ENCODE assay signal across 27 cellular contexts in the genomic region with DNA sequence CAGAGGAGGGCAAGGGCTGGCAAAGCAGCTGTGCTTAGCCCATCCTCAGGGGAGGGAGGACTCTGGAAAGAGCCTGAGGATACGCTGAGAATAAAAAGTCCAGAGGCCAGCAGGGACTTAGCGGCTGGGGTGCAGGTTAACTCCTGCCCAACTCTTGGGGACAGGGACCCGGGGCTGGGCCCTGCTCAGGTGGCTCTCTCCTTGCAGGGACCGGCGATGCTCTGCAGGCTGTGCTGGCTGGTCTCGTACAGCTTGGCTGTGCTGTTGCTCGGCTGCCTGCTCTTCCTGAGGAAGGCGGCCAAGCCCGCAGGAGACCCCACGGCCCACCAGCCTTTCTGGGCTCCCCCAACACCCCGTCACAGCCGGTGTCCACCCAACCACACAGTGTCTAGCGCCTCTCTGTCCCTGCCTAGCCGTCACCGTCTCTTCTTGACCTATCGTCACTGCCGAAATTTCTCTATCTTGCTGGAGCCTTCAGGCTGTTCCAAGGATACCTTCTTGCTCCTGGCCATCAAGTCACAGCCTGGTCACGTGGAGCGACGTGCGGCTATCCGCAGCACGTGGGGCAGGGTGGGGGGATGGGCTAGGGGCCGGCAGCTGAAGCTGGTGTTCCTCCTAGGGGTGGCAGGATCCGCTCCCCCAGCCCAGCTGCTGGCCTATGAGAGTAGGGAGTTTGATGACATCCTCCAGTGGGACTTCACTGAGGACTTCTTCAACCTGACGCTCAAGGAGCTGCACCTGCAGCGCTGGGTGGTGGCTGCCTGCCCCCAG. TPM values are rescaled to one million over a fixed set of nuclear protein-coding genes. Genes with fewer than 3 reads are reported as not detected.
DNase-seq lines count a peak whose midpoint lies in the region; ATAC-seq, FAIRE-seq and TF ChIP-seq lines count a peak whose summit lies in the region.
"Had no signal": no experiment of that assay in that cellular context is flagged by ENCODE, and none has a peak within 500 bp of the region (broad histone marks: within the 10 kb centered on the region; RNA-seq: fewer than 3 reads in every experiment).

No MANE protein-coding gene starts in this region.

- POLR2A ChIA-PET in H1 (lab: Charles Lee; ENCODE audit: partially characterized antibody), result interaction anchor here (0.6 to 17.6 kb wide), 5 partner anchors 9 to 68 kb away, joined by 3 to 230 read pairs (median 6); partner anchors contain the start of gene DIABLO

- TF ChIP-seq POLR2A in H1 (IDR thresholded peaks at IDR 0.05; ENCODE audit: control extremely low read depth in 1 of 2, low read depth in 2 of 2, low read length in 2 of 2), result no peak

- in situ Hi-C loops in GM13976 (cut with MboI; ENCODE audit: low sequenced_read_pairs, unreplicated experiment), result no loop called here

- H2BK20ac ChIP-seq in H1 (ENCODE audit: low read length), result no peak overlapping the region

- DNase-seq in NCI-H2107 (lab: John Stamatoyannopoulos, UW), result peak; percentile 13
- DNase-seq in NCI-H2107 treated with DMSO at 0.1 percent for 48 hours (lab: John Stamatoyannopoulos, UW; ENCODE audit: unreplicated experiment), result no peak
- peak; percentile 22 for DNase-seq in GM13976 (ENCODE audit: low spot score)
- DNase-seq in H1 (ENCODE audit: low read depth in 1 of 2, low spot score in 2 of 2), result no peak
- DNase-seq in neuronal stem cell (ENCODE audit: low spot score), result no peak
- DNase-seq in H4 (ENCODE audit: low spot score), result no peak
- no peak for DNase-seq in NAMALWA (ENCODE audit: low spot score)
- DNase-seq: activated CD4-positive, alpha-beta T cell treated with anti-CD3 and anti-CD28 coated beads for 48 hours; activated CD8-positive, alpha-beta memory T cell treated with anti-CD3 and anti-CD28 coated beads, Interleukin-2, amount 50 U/mL, for 4 hours; activated gamma-delta T cell treated with Interleukin-2 at 50 U/mL for 16 hours; DMS79; effector memory CD4-positive, alpha-beta T cell; glutamatergic neuron; immature natural killer cell; naive B cell; NCI-H1436; NK-92 treated with Interleukin-12 subunit alpha and Interleukin-12 subunit beta, amount 100 ng/mL, for 24 hours; stimulated activated CD4-positive, alpha-beta T cell treated with anti-CD3 and anti-CD28 coated beads, Interleukin-12 subunit alpha, Interleukin-12 subunit beta, amount 100 ng/mL, for 4 hours had no signal

- ATAC-seq in HG03565 (IDR thresholded peaks at IDR 0.05; ENCODE audit: unreplicated experiment), result no peak

- H2AK5ac ChIP-seq in H1 (ENCODE audit: low read depth, low read length) (no peak overlapping the region), neuronal stem cell (ENCODE audit: low read depth, low read length) (peak overlapping the region; percentile 70)

- no peaks in the 10 kb centered on the region for H3K9me3 ChIP-seq in H1 (ENCODE audit: insufficient read depth in 2 of 2, low read depth in 1 of 2, low read length in 1 of 2)
- H3K9me3 ChIP-seq in neuronal stem cell (replicated peaks in 1 of 2; ENCODE audit: control insufficient read depth in 2 of 2, insufficient read depth in 1 of 2, low read depth in 1 of 2, low read length in 2 of 2), result no peaks in the 10 kb centered on the region
- H3K9me3 ChIP-seq: BLaER1, thoracic aorta had no signal

- no peak overlapping the region for H3K4me3 ChIP-seq in H1 (ENCODE audit: extremely low read depth in 1 of 4, insufficient read depth in 2 of 4, low read depth in 3 of 4, low read length in 4 of 4)
- no peak overlapping the region for H3K4me3 ChIP-seq in neuronal stem cell (ENCODE audit: low read length in 2 of 2)
- H3K4me3 ChIP-seq: BLaER1, thoracic aorta had no signal

- H4K20me1 ChIP-seq in H1 (replicated peaks in 1 of 2; ENCODE audit: control insufficient read depth in 1 of 2, insufficient read depth in 2 of 2, low read length in 2 of 2), result peaks cover 12 to 19% of the 10 kb centered on the region in 2 experiments

- H3K27ac ChIP-seq in H1 (ENCODE audit: low read depth, low read length), result no peak overlapping the region
- H3K27ac ChIP-seq in neuronal stem cell (replicated peaks; ENCODE audit: low read length), result no peak overlapping the region
- H3K27ac ChIP-seq: BLaER1, thoracic aorta had no signal

- no peaks in the 10 kb centered on the region for H3K79me2 ChIP-seq in H1 (ENCODE audit: control insufficient read depth in 1 of 2, insufficient read depth in 2 of 2, low read length in 2 of 2)

- H3K23ac ChIP-seq in H1 (ENCODE audit: insufficient read length) (no peak overlapping the region), neuronal stem cell (ENCODE audit: low read depth, low read length, poor library complexity) (peak overlapping the region; percentile 91)

- H2BK12ac ChIP-seq in H1 (ENCODE audit: low read depth, low read length) (no peak overlapping the region), neuronal stem cell (ENCODE audit: low read length) (no peak overlapping the region)

- H3K23me2 ChIP-seq in H1 (ENCODE audit: low read depth, low read length), result peaks cover 9% of the 10 kb centered on the region; the same call in 1 of the 2 replicates

- no peak overlapping the region; a peak in 1 of 4 replicates for H3K4me2 ChIP-seq in H1 (ENCODE audit: insufficient read depth in 1 of 2, low read depth in 2 of 2, low read length in 2 of 2)
- no peak overlapping the region for H3K4me2 ChIP-seq in neuronal stem cell (ENCODE audit: insufficient read depth, low read length, poor library complexity, severe bottlenecking)
- H3K4me2 ChIP-seq: BLaER1 had no signal

- no peak overlapping the region for H2BK5ac ChIP-seq in H1 (ENCODE audit: low read depth, low read length)
- peak overlapping the region; percentile 39 for H2BK5ac ChIP-seq in neuronal stem cell (ENCODE audit: low read length)

- TF ChIP-seq CTCF in GM13976 (IDR thresholded peaks at IDR 0.05; ENCODE audit: borderline replicate concordance, control extremely low read depth, extremely low read depth, insufficient read depth, missing control alignments), result no peak
- no peak for TF ChIP-seq CTCF in H1 (IDR thresholded peaks at IDR 0.05; ENCODE audit: control extremely low read depth in 1 of 3, insufficient read depth in 1 of 3, low read depth in 1 of 3, low read length in 3 of 3)

- peaks cover 0 to 10% (median 3%) of the 10 kb centered on the region in 4 experiments; a peak in 5 of 7 replicates for H3K4me1 ChIP-seq in H1 (replicated peaks in 1 of 4; ENCODE audit: control insufficient read depth in 3 of 4, insufficient read depth in 4 of 4, low read length in 3 of 4)
- H3K4me1 ChIP-seq in neuronal stem cell (ENCODE audit: control insufficient read depth in 2 of 2, insufficient read depth in 1 of 2, low read depth in 1 of 2, low read length in 2 of 2), result peaks cover 0 to 5% of the 10 kb centered on the region in 2 donors

- H4K8ac ChIP-seq in H1 (ENCODE audit: extremely low read depth, insufficient read depth, low read length) (no peak overlapping the region), neuronal stem cell (ENCODE audit: low read depth, low read length) (no peak overlapping the region)

- H3K56ac ChIP-seq in H1 (replicated peaks; ENCODE audit: insufficient read length, low read depth, low read length), result no peak overlapping the region

- H2AFZ ChIP-seq in H1 (ENCODE audit: low read length) (no peak overlapping the region), neuronal stem cell (ENCODE audit: low read length) (no peak overlapping the region)

- H4K5ac ChIP-seq in H1 (ENCODE audit: insufficient read length, low read depth, low read length), result no peak overlapping the region

- H3K4ac ChIP-seq in H1 (replicated peaks; ENCODE audit: insufficient read length, low read depth, low read length), result no peak overlapping the region
- H3K4ac ChIP-seq in neuronal stem cell (ENCODE audit: low read length), result no peak overlapping the region

- H2BK120ac ChIP-seq in H1 (replicated peaks; ENCODE audit: low read depth, low read length) (no peak overlapping the region), neuronal stem cell (ENCODE audit: low read depth, low read length) (no peak overlapping the region)

- H3K14ac ChIP-seq in H1 (ENCODE audit: insufficient read length), result no peak overlapping the region
- H3K14ac ChIP-seq in neuronal stem cell (ENCODE audit: low read length), result no peak overlapping the region

- no peak for TF ChIP-seq RAD21 in H1 (IDR thresholded peaks at IDR 0.05 in 1 of 2, conservative IDR thresholded peaks at IDR 0.05 in 1 of 2; ENCODE audit: low read depth in 2 of 2, low read length in 2 of 2)

- H3K18ac ChIP-seq in H1 (ENCODE audit: extremely low read depth, low read length), result no peak overlapping the region
- H3K18ac ChIP-seq in neuronal stem cell (ENCODE audit: low read length), result peak overlapping the region; percentile 64

- CTCF ChIA-PET in H1 (lab: Charles Lee; ENCODE audit: partially characterized antibody), result interaction anchor here (1.1 to 4.1 kb wide), 3 partner anchors 10 to 68 kb away, joined by 6 to 21 read pairs (median 15); no protein-coding TSS in a partner anchor

- WGBS in H1 (ENCODE audit: extremely low coverage in 1 of 2, insufficient coverage in 1 of 2, insufficient read length in 1 of 2, insufficient replicate concordance in 2 of 2, low coverage in 1 of 2, low lambda C conversion rate in 2 of 2, missing lambda C conversion rate in 1 of 2), 2 experiments, result 85% methylated on average over 26 of the region's 27 CpGs; no CpG with 5 or more reads in 1 of the 2 experiments
- WGBS in neuronal stem cell (ENCODE audit: extremely low coverage in 2 of 2, insufficient read length in 2 of 2, insufficient replicate concordance in 1 of 2), 2 donors, result no CpG with 5 or more reads among the region's 27 CpGs

- H3K9ac ChIP-seq in H1 (replicated peaks in 1 of 4; ENCODE audit: extremely low read depth in 1 of 4, low read depth in 3 of 4, low read length in 3 of 4), result no peak overlapping the region
- H3K9ac ChIP-seq in neuronal stem cell (ENCODE audit: low read depth, low read length, poor library complexity), result peak overlapping the region; percentile 60
- H3K9ac ChIP-seq: BLaER1 had no signal

- H3K36me3 ChIP-seq in H1 (ENCODE audit: control insufficient read depth in 2 of 4, insufficient read depth in 4 of 4, low read length in 3 of 4) (peaks cover 10 to 42% (median 25%) of the 10 kb centered on the region in 4 experiments), neuronal stem cell (replicated peaks in 1 of 2; ENCODE audit: control insufficient read depth in 2 of 2, insufficient read depth in 2 of 2, low read length in 2 of 2) (peaks cover 29 to 48% of the 10 kb centered on the region in 2 donors)

- H4K91ac ChIP-seq in H1 (replicated peaks; ENCODE audit: insufficient read length, low read length), result no peak overlapping the region
- no peak overlapping the region for H4K91ac ChIP-seq in neuronal stem cell (ENCODE audit: low read depth, low read length, poor library complexity)

- H3K27me3 ChIP-seq in H1 (replicated peaks in 1 of 4; ENCODE audit: control insufficient read depth in 3 of 4, extremely low read depth in 1 of 4, insufficient read depth in 3 of 4, low read length in 3 of 4) (peaks cover 9 to 44% (median 27%) of the 10 kb centered on the region in 4 experiments; a peak in 6 of 7 replicates), neuronal stem cell (ENCODE audit: control insufficient read depth in 3 of 3, insufficient read depth in 3 of 3, low read depth in 1 of 3, low read length in 3 of 3) (peaks cover 5 to 40% (median 32%) of the 10 kb centered on the region in 3 experiments)

- TF ChIP-seq EP300 in H1 (IDR thresholded peaks at IDR 0.05; ENCODE audit: borderline replicate concordance in 1 of 2, low read depth in 2 of 2, low read length in 2 of 2), result no peak

- H2BK15ac ChIP-seq in H1 (ENCODE audit: low read length) (no peak overlapping the region), neuronal stem cell (ENCODE audit: low read length) (peak overlapping the region; percentile 24)

- no peaks in the 10 kb centered on the region for H3K79me1 ChIP-seq in H1 (ENCODE audit: low read depth, low read length)
- H3K79me1 ChIP-seq in neuronal stem cell (ENCODE audit: low read depth, low read length), result no peaks in the 10 kb centered on the region

- no peak for FAIRE-seq in H1 (lab: Jason Lieb, UNC)
- FAIRE-seq: HTR-8/SVneo, TTC549 had no signal

RNA-seq across cellular contexts. Expression of gene B3GNT4, which starts 2.8 kb away (rescaled TPM):
- total RNA-seq in H1 (2021; fragmentation: NEBNext Ultra II Directional; extraction: Animal tissue kit (Norgen Biotek cat#: 25700)), result 1.4 and 1.9 TPM in 2 replicates
- polyA plus RNA-seq in H1 (2011; rRNA removed), result 1.1 and 2.1 TPM in 2 replicates
- 1.8 TPM for polyA plus RNA-seq in H1 (2011; cell fraction: cytosol; rRNA removed)
- polyA plus RNA-seq in H1 (2011; cell fraction: nucleus; rRNA removed), result 2.6 TPM
- 1.6 to 1.9 TPM (median 1.6 TPM) in 4 replicates for polyA plus RNA-seq in H1 (2012, experiment 1 of 2)
- polyA plus RNA-seq in H1 (2012, experiment 2 of 2), result 1.1 TPM
- 3.1 TPM for polyA plus RNA-seq in H1 (2013, experiment 1 of 2)
- polyA plus RNA-seq in H1 (2013, experiment 2 of 2), result 2.1 TPM
- polyA minus RNA-seq in H1 (2011; rRNA and poly(A)+ RNA removed), result 5.0 and 5.2 TPM in 2 replicates
- polyA minus RNA-seq in H1 (2011; cell fraction: cytosol; rRNA and poly(A)+ RNA removed), result 1.6 TPM
- 3.3 TPM for polyA minus RNA-seq in H1 (2011; cell fraction: nucleus; rRNA and poly(A)+ RNA removed)
- 0.39 TPM for polyA plus RNA-seq in neuronal stem cell (2013, experiment 1 of 2)
- polyA plus RNA-seq in neuronal stem cell (2013, experiment 2 of 2), result 0.86 TPM
- 0.29 TPM in 1 of 2 replicates, not detected in the other for total RNA-seq in H4 (2014; rRNA removed; shearing (Covaris generic))

RNA-seq across cellular contexts. Expression of gene DIABLO, which starts 19.6 kb away (rescaled TPM):
- 68.3 and 71.5 TPM in 2 replicates for total RNA-seq in H1 (2021; fragmentation: NEBNext Ultra II Directional; extraction: Animal tissue kit (Norgen Biotek cat#: 25700))
- polyA plus RNA-seq in H1 (2011; rRNA removed), result 65.2 and 68.8 TPM in 2 replicates
- polyA plus RNA-seq in H1 (2011; cell fraction: cytosol; rRNA removed), result 51.0 TPM
- polyA plus RNA-seq in H1 (2011; cell fraction: nucleus; rRNA removed), result 52.2 TPM
- polyA plus RNA-seq in H1 (2012, experiment 1 of 2), result 51.1 to 70.5 TPM (median 60.3 TPM) in 4 replicates
- 41.6 TPM for polyA plus RNA-seq in H1 (2012, experiment 2 of 2)
- 48.9 TPM for polyA plus RNA-seq in H1 (2013, experiment 1 of 2)
- polyA plus RNA-seq in H1 (2013, experiment 2 of 2), result 52.7 TPM
- polyA minus RNA-seq in H1 (2011; rRNA and poly(A)+ RNA removed), result 45.9 and 55.6 TPM in 2 replicates
- polyA minus RNA-seq in H1 (2011; cell fraction: cytosol; rRNA and poly(A)+ RNA removed), result 21.9 TPM
- polyA minus RNA-seq in H1 (2011; cell fraction: nucleus; rRNA and poly(A)+ RNA removed), result 40.2 TPM
- polyA plus RNA-seq in neuronal stem cell (2013, experiment 1 of 2), result 84.5 TPM
- polyA plus RNA-seq in neuronal stem cell (2013, experiment 2 of 2), result 84.3 TPM
- 116 and 118 TPM in 2 replicates for total RNA-seq in H4 (2014; rRNA removed; shearing (Covaris generic))

RNA-seq across cellular contexts. Expression of gene LRRC43, which starts 23.4 kb away (rescaled TPM):
- 0.15 and 0.35 TPM in 2 replicates for total RNA-seq in H1 (2021; fragmentation: NEBNext Ultra II Directional; extraction: Animal tissue kit (Norgen Biotek cat#: 25700))
- polyA plus RNA-seq in H1 (2011; rRNA removed), result 0.39 and 0.44 TPM in 2 replicates
- polyA plus RNA-seq in H1 (2011; cell fraction: cytosol; rRNA removed), result 0.66 TPM
- 0.53 TPM for polyA plus RNA-seq in H1 (2011; cell fraction: nucleus; rRNA removed)
- 0.17 to 0.70 TPM (median 0.39 TPM) in 4 replicates for polyA plus RNA-seq in H1 (2012, experiment 1 of 2)
- polyA plus RNA-seq in H1 (2012, experiment 2 of 2), result 0.24 TPM
- polyA plus RNA-seq in H1 (2013, experiment 1 of 2), result 0.24 TPM
- polyA plus RNA-seq in H1 (2013, experiment 2 of 2), result 0.44 TPM
- 0.13 TPM in 1 of 2 replicates, not detected in the other for polyA minus RNA-seq in H1 (2011; rRNA and poly(A)+ RNA removed)
- not detected for polyA minus RNA-seq in H1 (2011; cell fraction: cytosol; rRNA and poly(A)+ RNA removed)
- not detected for polyA minus RNA-seq in H1 (2011; cell fraction: nucleus; rRNA and poly(A)+ RNA removed)
- polyA plus RNA-seq in neuronal stem cell (2013, experiment 1 of 2), result 1.6 TPM
- 1.5 TPM for polyA plus RNA-seq in neuronal stem cell (2013, experiment 2 of 2)
- not detected in 2 replicates for total RNA-seq in H4 (2014; rRNA removed; shearing (Covaris generic))
- total RNA-seq: A172, thoracic aorta had no signal

RNA-seq across cellular contexts. Expression of gene IL31, which starts 32.3 kb away (rescaled TPM):
- total RNA-seq in H1 (2021; fragmentation: NEBNext Ultra II Directional; extraction: Animal tissue kit (Norgen Biotek cat#: 25700)), result not detected in 2 replicates
- polyA plus RNA-seq in H1 (2011; rRNA removed), result not detected in 2 replicates
- not detected for polyA plus RNA-seq in H1 (2011; cell fraction: cytosol; rRNA removed)
- polyA plus RNA-seq in H1 (2011; cell fraction: nucleus; rRNA removed), result not detected
- not detected in 4 replicates for polyA plus RNA-seq in H1 (2012, experiment 1 of 2)
- not detected for polyA plus RNA-seq in H1 (2012, experiment 2 of 2)
- polyA plus RNA-seq in H1 (2013, experiment 1 of 2), result not detected
- not detected for polyA plus RNA-seq in H1 (2013, experiment 2 of 2)
- not detected in 2 replicates for polyA minus RNA-seq in H1 (2011; rRNA and poly(A)+ RNA removed)
- polyA minus RNA-seq in H1 (2011; cell fraction: cytosol; rRNA and poly(A)+ RNA removed), result not detected
- polyA minus RNA-seq in H1 (2011; cell fraction: nucleus; rRNA and poly(A)+ RNA removed), result not detected
- not detected for polyA plus RNA-seq in neuronal stem cell (2013, experiment 1 of 2)
- not detected for polyA plus RNA-seq in neuronal stem cell (2013, experiment 2 of 2)
- total RNA-seq in H4 (2014; rRNA removed; shearing (Covaris generic)), result not detected in 2 replicates
- total RNA-seq: A172, cerebellum, fibroblast of lung, lung microvascular endothelial cell, thoracic aorta had no signal
- polyA plus RNA-seq: fibroblast of lung, immature natural killer cell had no signal

RNA-seq across cellular contexts. Expression of gene VPS33A, which starts 60.0 kb away (rescaled TPM):
- total RNA-seq in H1 (2021; fragmentation: NEBNext Ultra II Directional; extraction: Animal tissue kit (Norgen Biotek cat#: 25700)), result 40.2 and 41.8 TPM in 2 replicates
- 16.4 and 18.7 TPM in 2 replicates for polyA plus RNA-seq in H1 (2011; rRNA removed)
- 21.1 TPM for polyA plus RNA-seq in H1 (2011; cell fraction: cytosol; rRNA removed)
- 17.7 TPM for polyA plus RNA-seq in H1 (2011; cell fraction: nucleus; rRNA removed)
- 25.6 to 39.2 TPM (median 28.9 TPM) in 4 replicates for polyA plus RNA-seq in H1 (2012, experiment 1 of 2)
- polyA plus RNA-seq in H1 (2012, experiment 2 of 2), result 10.8 TPM
- 17.1 TPM for polyA plus RNA-seq in H1 (2013, experiment 1 of 2)
- 17.5 TPM for polyA plus RNA-seq in H1 (2013, experiment 2 of 2)
- 19.4 and 28.7 TPM in 2 replicates for polyA minus RNA-seq in H1 (2011; rRNA and poly(A)+ RNA removed)
- polyA minus RNA-seq in H1 (2011; cell fraction: cytosol; rRNA and poly(A)+ RNA removed), result 17.2 TPM
- polyA minus RNA-seq in H1 (2011; cell fraction: nucleus; rRNA and poly(A)+ RNA removed), result 7.3 TPM
- 13.3 TPM for polyA plus RNA-seq in neuronal stem cell (2013, experiment 1 of 2)
- 14.1 TPM for polyA plus RNA-seq in neuronal stem cell (2013, experiment 2 of 2)
- total RNA-seq in H4 (2014; rRNA removed; shearing (Covaris generic)), result 15.6 and 16.8 TPM in 2 replicates

Comparison
In these comparisons a context has a peak if more than half of its experiments do, and no peak if none do; other contexts are left out.
1. DNase-seq: peak in NCI-H2107 (single experiment) and GM13976 (single experiment); none in NCI-H2107 treated with DMSO at 0.1 percent for 48 hours (single experiment), H1 (0 of 2), neuronal stem cell (single experiment), H4 (single experiment) and NAMALWA (single experiment).